Comparison of ENCODE assay signal across 2 cellular contexts in the genomic region with DNA sequence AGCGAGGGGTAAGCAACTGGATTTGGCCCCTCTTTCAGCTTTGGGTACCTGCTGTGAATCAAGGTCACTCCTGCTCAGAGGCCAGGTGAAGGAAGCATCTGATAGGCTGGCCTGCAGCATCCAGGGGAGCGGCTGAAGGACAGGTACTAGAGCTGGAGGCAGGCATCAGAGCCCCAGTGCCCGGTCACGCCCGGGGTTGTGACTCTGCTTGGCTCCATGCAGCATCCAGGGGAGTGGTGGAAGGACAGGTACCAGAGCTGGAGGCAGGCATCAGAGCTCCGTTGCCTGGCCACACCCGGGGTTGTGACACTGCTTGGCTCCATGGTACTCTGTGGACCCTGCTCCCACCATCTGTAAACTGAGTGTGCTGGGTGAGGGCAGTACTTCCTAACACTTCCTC.
TF ChIP-seq lines count a peak whose summit lies in the region.

No MANE protein-coding gene starts in this region.

TF ChIP-seq in GM23338, 12 proteins besides CTCF, POLR2A, EP300 and RAD21 (continued from another document):
- TF ChIP-seq, protein P1, sequence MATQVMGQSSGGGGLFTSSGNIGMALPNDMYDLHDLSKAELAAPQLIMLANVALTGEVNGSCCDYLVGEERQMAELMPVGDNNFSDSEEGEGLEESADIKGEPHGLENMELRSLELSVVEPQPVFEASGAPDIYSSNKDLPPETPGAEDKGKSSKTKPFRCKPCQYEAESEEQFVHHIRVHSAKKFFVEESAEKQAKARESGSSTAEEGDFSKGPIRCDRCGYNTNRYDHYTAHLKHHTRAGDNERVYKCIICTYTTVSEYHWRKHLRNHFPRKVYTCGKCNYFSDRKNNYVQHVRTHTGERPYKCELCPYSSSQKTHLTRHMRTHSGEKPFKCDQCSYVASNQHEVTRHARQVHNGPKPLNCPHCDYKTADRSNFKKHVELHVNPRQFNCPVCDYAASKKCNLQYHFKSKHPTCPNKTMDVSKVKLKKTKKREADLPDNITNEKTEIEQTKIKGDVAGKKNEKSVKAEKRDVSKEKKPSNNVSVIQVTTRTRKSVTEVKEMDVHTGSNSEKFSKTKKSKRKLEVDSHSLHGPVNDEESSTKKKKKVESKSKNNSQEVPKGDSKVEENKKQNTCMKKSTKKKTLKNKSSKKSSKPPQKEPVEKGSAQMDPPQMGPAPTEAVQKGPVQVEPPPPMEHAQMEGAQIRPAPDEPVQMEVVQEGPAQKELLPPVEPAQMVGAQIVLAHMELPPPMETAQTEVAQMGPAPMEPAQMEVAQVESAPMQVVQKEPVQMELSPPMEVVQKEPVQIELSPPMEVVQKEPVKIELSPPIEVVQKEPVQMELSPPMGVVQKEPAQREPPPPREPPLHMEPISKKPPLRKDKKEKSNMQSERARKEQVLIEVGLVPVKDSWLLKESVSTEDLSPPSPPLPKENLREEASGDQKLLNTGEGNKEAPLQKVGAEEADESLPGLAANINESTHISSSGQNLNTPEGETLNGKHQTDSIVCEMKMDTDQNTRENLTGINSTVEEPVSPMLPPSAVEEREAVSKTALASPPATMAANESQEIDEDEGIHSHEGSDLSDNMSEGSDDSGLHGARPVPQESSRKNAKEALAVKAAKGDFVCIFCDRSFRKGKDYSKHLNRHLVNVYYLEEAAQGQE (IDR thresholded peaks at IDR 0.05; ENCODE audit: unreplicated experiment): no peak
- TF ChIP-seq JUNB (IDR thresholded peaks at IDR 0.05; ENCODE audit: unreplicated experiment): no peak
- TF ChIP-seq, protein P2, sequence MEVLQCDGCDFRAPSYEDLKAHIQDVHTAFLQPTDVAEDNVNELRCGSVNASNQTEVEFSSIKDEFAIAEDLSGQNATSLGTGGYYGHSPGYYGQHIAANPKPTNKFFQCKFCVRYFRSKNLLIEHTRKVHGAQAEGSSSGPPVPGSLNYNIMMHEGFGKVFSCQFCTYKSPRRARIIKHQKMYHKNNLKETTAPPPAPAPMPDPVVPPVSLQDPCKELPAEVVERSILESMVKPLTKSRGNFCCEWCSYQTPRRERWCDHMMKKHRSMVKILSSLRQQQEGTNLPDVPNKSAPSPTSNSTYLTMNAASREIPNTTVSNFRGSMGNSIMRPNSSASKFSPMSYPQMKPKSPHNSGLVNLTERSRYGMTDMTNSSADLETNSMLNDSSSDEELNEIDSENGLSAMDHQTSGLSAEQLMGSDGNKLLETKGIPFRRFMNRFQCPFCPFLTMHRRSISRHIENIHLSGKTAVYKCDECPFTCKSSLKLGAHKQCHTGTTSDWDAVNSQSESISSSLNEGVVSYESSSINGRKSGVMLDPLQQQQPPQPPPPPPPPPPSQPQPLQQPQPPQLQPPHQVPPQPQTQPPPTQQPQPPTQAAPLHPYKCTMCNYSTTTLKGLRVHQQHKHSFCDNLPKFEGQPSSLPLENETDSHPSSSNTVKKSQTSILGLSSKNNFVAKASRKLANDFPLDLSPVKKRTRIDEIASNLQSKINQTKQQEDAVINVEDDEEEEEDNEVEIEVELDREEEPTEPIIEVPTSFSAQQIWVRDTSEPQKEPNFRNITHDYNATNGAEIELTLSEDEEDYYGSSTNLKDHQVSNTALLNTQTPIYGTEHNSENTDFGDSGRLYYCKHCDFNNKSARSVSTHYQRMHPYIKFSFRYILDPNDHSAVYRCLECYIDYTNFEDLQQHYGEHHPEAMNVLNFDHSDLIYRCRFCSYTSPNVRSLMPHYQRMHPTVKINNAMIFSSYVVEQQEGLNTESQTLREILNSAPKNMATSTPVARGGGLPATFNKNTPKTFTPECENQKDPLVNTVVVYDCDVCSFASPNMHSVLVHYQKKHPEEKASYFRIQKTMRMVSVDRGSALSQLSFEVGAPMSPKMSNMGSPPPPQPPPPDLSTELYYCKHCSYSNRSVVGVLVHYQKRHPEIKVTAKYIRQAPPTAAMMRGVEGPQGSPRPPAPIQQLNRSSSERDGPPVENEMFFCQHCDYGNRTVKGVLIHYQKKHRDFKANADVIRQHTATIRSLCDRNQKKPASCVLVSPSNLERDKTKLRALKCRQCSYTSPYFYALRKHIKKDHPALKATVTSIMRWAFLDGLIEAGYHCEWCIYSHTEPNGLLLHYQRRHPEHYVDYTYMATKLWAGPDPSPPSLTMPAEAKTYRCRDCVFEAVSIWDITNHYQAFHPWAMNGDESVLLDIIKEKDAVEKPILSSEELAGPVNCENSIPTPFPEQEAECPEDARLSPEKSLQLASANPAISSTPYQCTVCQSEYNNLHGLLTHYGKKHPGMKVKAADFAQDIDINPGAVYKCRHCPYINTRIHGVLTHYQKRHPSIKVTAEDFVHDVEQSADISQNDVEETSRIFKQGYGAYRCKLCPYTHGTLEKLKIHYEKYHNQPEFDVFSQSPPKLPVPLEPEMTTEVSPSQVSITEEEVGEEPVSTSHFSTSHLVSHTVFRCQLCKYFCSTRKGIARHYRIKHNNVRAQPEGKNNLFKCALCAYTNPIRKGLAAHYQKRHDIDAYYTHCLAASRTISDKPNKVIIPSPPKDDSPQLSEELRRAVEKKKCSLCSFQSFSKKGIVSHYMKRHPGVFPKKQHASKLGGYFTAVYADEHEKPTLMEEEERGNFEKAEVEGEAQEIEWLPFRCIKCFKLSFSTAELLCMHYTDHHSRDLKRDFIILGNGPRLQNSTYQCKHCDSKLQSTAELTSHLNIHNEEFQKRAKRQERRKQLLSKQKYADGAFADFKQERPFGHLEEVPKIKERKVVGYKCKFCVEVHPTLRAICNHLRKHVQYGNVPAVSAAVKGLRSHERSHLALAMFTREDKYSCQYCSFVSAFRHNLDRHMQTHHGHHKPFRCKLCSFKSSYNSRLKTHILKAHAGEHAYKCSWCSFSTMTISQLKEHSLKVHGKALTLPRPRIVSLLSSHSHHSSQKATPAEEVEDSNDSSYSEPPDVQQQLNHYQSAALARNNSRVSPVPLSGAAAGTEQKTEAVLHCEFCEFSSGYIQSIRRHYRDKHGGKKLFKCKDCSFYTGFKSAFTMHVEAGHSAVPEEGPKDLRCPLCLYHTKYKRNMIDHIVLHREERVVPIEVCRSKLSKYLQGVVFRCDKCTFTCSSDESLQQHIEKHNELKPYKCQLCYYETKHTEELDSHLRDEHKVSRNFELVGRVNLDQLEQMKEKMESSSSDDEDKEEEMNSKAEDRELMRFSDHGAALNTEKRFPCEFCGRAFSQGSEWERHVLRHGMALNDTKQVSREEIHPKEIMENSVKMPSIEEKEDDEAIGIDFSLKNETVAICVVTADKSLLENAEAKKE (CRISPR knock-in tag; IDR thresholded peaks at IDR 0.05): no peak
- TF ChIP-seq CREB1 (CRISPR knock-in tag; IDR thresholded peaks at IDR 0.05; ENCODE audit: low read depth): no peak
TF ChIP-seq in GM23338: peak in this region for 0.

TF ChIP-seq in WTC11, 78 proteins besides CTCF, POLR2A, EP300 and RAD21:
- TF ChIP-seq AFF4 (CRISPR knock-in tag; IDR thresholded peaks at IDR 0.05; ENCODE audit: borderline replicate concordance) (no peak), ZBTB21 (CRISPR knock-in tag; IDR thresholded peaks at IDR 0.05; ENCODE audit: borderline replicate concordance) (no peak), NFE2L1 (CRISPR knock-in tag; IDR thresholded peaks at IDR 0.05) (no peak), ESRRA (CRISPR knock-in tag; IDR thresholded peaks at IDR 0.05; ENCODE audit: borderline replicate concordance) (no peak), ZNF671 (CRISPR knock-in tag; IDR thresholded peaks at IDR 0.05) (no peak), ZNF396 (CRISPR knock-in tag; IDR thresholded peaks at IDR 0.05; ENCODE audit: borderline replicate concordance) (no peak), NR3C1 (CRISPR knock-in tag; conservative IDR thresholded peaks at IDR 0.05; ENCODE audit: low read depth) (no peak), NFYB (CRISPR knock-in tag; conservative IDR thresholded peaks at IDR 0.05; ENCODE audit: low read depth) (no peak), ZNF263 (CRISPR knock-in tag; IDR thresholded peaks at IDR 0.05; ENCODE audit: low read depth) (no peak), CBFB (CRISPR knock-in tag; IDR thresholded peaks at IDR 0.05; ENCODE audit: low read depth) (no peak), PRDM15 (CRISPR knock-in tag; IDR thresholded peaks at IDR 0.05) (no peak)
- TF ChIP-seq, protein P3, sequence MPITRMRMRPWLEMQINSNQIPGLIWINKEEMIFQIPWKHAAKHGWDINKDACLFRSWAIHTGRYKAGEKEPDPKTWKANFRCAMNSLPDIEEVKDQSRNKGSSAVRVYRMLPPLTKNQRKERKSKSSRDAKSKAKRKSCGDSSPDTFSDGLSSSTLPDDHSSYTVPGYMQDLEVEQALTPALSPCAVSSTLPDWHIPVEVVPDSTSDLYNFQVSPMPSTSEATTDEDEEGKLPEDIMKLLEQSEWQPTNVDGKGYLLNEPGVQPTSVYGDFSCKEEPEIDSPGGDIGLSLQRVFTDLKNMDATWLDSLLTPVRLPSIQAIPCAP (CRISPR knock-in tag; IDR thresholded peaks at IDR 0.05): no peak
- TF ChIP-seq, protein P4, sequence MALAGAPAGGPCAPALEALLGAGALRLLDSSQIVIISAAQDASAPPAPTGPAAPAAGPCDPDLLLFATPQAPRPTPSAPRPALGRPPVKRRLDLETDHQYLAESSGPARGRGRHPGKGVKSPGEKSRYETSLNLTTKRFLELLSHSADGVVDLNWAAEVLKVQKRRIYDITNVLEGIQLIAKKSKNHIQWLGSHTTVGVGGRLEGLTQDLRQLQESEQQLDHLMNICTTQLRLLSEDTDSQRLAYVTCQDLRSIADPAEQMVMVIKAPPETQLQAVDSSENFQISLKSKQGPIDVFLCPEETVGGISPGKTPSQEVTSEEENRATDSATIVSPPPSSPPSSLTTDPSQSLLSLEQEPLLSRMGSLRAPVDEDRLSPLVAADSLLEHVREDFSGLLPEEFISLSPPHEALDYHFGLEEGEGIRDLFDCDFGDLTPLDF (CRISPR knock-in tag; IDR thresholded peaks at IDR 0.05): no peak
